In the genomic region with DNA sequence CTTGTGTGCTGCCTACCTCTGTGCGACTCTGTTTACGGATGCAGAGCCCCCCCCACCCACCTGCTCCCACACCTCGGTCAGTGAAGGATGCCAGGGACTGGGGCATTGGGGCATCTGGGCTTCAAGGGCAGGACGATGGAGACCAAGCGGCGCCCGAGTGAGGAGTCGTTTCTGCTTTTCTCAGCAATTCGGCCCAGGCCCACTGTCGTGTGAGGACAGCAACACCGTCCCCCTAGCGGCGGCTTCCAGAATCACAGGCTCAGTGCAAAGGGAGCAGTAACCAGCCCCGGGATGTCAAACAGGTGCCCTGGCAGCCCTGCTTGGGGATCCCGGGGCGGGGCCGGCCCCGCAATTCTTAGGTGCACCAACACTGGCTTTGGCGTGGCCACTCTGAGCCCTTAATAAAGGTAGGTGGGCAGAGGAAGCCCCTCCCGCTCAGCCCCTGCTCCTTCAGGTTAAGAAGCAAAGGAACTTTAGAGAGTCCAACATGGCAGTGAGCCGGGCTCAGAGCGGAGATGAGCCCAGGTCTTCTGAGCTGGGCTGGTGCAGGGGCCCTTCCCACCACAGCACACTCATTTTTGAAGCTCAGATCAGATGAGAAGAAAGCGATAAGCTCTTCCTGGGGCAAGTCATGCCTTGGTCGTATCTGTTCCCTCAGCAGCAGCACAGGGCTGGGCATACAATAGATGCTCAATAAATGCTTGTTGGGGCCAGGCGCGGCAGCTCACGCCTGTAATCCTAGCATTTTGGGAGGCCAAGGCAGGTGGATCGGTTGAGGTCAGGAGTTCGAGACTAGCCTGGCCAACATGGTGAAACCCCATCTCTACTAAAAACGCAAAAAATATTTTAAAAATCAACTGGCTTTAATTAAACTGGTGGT, we compare ENCODE assay signal across 8 cellular contexts. TPM values are rescaled to one million over a fixed set of nuclear protein-coding genes. Genes with fewer than 3 reads are reported as not detected.
A peak's percentile ranks its signal among the peaks of the same experiment; 100 is the strongest.
DNase-seq lines count a peak whose midpoint lies in the region; ATAC-seq, FAIRE-seq and TF ChIP-seq lines count a peak whose summit lies in the region.

No MANE protein-coding gene starts in this region.

- intact Hi-C loops in CD8-positive, alpha-beta T cell (cut with DNase I, micrococcal nuclease) = no loop called here
- intact Hi-C loops in HCT116 (cut with micrococcal nuclease) (loop anchor here (5.0 kb wide), 1 partner anchor 454 kb away; no protein-coding TSS in a partner anchor), HepG2 (cut with micrococcal nuclease; ENCODE audit: unreplicated experiment) (loop anchor here (10.0 kb wide), 1 partner anchor 96 kb away; no protein-coding TSS in a partner anchor)

- RAD21 ChIA-PET in HCT116 (lab: Charles Lee; ENCODE audit: low non-redundant PET in 1 of 2, low total read pairs in 2 of 2, uncharacterized antibody in 2 of 2, unreplicated experiment in 2 of 2) = no interaction called here

- DNase-seq in CD8-positive, alpha-beta T cell = peak; percentile 62 to 84 (median 76)
- DNase-seq in HCT116 (ENCODE audit: low read depth, low spot score) = peak; percentile 71
- DNase-seq in NCI-H2227 (lab: John Stamatoyannopoulos, UW; ENCODE audit: unreplicated experiment) = peak; percentile 88
- DNase-seq in activated CD4-positive, alpha-beta T cell treated with anti-CD3 and anti-CD28 coated beads for 24 hours (ENCODE audit: low read depth in 2 of 2) = peak; percentile 85 to 87
- DNase-seq in choroid plexus epithelial cell (ENCODE audit: low read depth) = peak; percentile 77
- DNase-seq in HepG2 (ENCODE audit: low spot score) = peak; percentile 56
- DNase-seq in stimulated activated CD4-positive, alpha-beta T cell treated with anti-CD3 and anti-CD28 coated beads, TNF-alpha, amount 100 ng/mL, for 1 hour (ENCODE audit: low read depth in 3 of 3, low spot score in 1 of 3) = peak; percentile 35 to 81 (median 57)

- peak; percentile 68 for TF ChIP-seq CTCF in CD8-positive, alpha-beta T cell (IDR thresholded peaks at IDR 0.05)
- peak; percentile 52 to 94 (median 83) for TF ChIP-seq CTCF in HCT116 (IDR thresholded peaks at IDR 0.05 in 2 of 3, conservative IDR thresholded peaks at IDR 0.05 in 1 of 3; ENCODE audit: borderline replicate concordance in 1 of 3, insufficient read depth in 1 of 3, low read depth in 2 of 3, low read length in 2 of 3)
- TF ChIP-seq CTCF in choroid plexus epithelial cell (conservative IDR thresholded peaks at IDR 0.05; ENCODE audit: low read depth, low read length) = peak; percentile 86
- TF ChIP-seq CTCF in HepG2 (CRISPR knock-in tag; IDR thresholded peaks at IDR 0.05) = peak; percentile 83

- H3K27ac ChIP-seq in CD8-positive, alpha-beta T cell (ENCODE audit: low read depth, low read length) = no peak overlapping the region
- H3K27ac ChIP-seq in HCT116 (ENCODE audit: low read depth, low read length) (no peak overlapping the region), HepG2 (ENCODE audit: extremely low read length, insufficient read depth, low read length) (no peak overlapping the region)

- in situ Hi-C loops in HepG2 (cut with HindIII; ENCODE audit: extremely low pct_ligation_motif_present, low pct_unique_long_range_greater_than_20kb) = no loop called here

- TF ChIP-seq RAD21 in HCT116 (IDR thresholded peaks at IDR 0.05; ENCODE audit: low read depth) (peak; percentile 65), HepG2 (CRISPR knock-in tag; IDR thresholded peaks at IDR 0.05) (peak; percentile 47; the same call in 1 of the 2 replicates)

- POLR2A ChIA-PET in CD8-positive, alpha-beta T cell (lab: Charles Lee) = no interaction called here
- POLR2A ChIA-PET in HCT116 (lab: Charles Lee) (no interaction called here), HepG2 (lab: Yijun Ruan, JAX) (no interaction called here)

- no peak for FAIRE-seq in HepG2 (lab: Jason Lieb, UNC)

- H2AFZ ChIP-seq in HCT116 (ENCODE audit: low read depth, low read length, poor library complexity, severe bottlenecking) (peak overlapping the region; percentile 41), HepG2 (ENCODE audit: low read length) (no peak overlapping the region)

- peak overlapping the region; percentile 43 for H3K4me2 ChIP-seq in HCT116 (ENCODE audit: low read length)
- H3K4me2 ChIP-seq in HepG2 (ENCODE audit: low read depth, low read length) = peak overlapping the region; percentile 39

- WGBS in HepG2 (ENCODE audit: low lambda C conversion rate) = 47% methylated on average over 15 of the region's 30 CpGs

- ATAC-seq in CD8-positive, alpha-beta T cell = peak; percentile 81
- peak; percentile 100 for ATAC-seq in HCT116
- ATAC-seq in HepG2 = peak; percentile 93
- no peak for ATAC-seq in HG03378 (IDR thresholded peaks at IDR 0.05; ENCODE audit: unreplicated experiment)

- peaks cover 13% of the 10 kb centered on the region for H3K4me1 ChIP-seq in CD8-positive, alpha-beta T cell (ENCODE audit: insufficient read depth, low read length)
- H3K4me1 ChIP-seq in HCT116 (ENCODE audit: control insufficient read depth in 1 of 2, insufficient read depth in 2 of 2, low read length in 2 of 2) = peaks cover 2 to 7% of the 10 kb centered on the region in 2 experiments; a peak in 2 of 4 replicates
- peaks cover 21% of the 10 kb centered on the region for H3K4me1 ChIP-seq in HepG2 (ENCODE audit: insufficient read depth, low read length)

- H3K4me1 Mint-ChIP-seq in CD8-positive, alpha-beta T cell (ENCODE audit: low read depth) = peaks cover 11% of the 10 kb centered on the region

- H3K9me3 ChIP-seq in CD8-positive, alpha-beta T cell (ENCODE audit: low read length) = no peaks in the 10 kb centered on the region
- H3K9me3 ChIP-seq in HCT116 (ENCODE audit: control insufficient read depth in 1 of 2, insufficient read depth in 1 of 2, low read depth in 1 of 2, low read length in 2 of 2) (no peaks in the 10 kb centered on the region), HepG2 (ENCODE audit: low read length) (no peaks in the 10 kb centered on the region)

- no TSS peak for BruUV-seq in HCT116 (replicated peaks; lab: Mats Ljungman, UMichigan)
- no TSS peak for BruUV-seq in HepG2 (replicated peaks; lab: Mats Ljungman, UMichigan)

- H3K27ac Mint-ChIP-seq in CD8-positive, alpha-beta T cell = no peak overlapping the region

- H3K79me2 ChIP-seq in HCT116 (ENCODE audit: insufficient read depth, low read length) = no peaks in the 10 kb centered on the region
- H3K79me2 ChIP-seq in HepG2 (ENCODE audit: insufficient read depth, low read length) = no peaks in the 10 kb centered on the region

- H3K9ac ChIP-seq in HCT116 (ENCODE audit: low read length) (no peak overlapping the region), HepG2 (ENCODE audit: insufficient read depth, low read depth, low read length) (no peak overlapping the region)

- no peaks in the 10 kb centered on the region for H3K9me3 Mint-ChIP-seq in CD8-positive, alpha-beta T cell

- no peaks in the 10 kb centered on the region for H4K20me1 ChIP-seq in HCT116 (ENCODE audit: insufficient read depth)
- no peaks in the 10 kb centered on the region for H4K20me1 ChIP-seq in HepG2 (ENCODE audit: insufficient read depth, low read length)

- no peak for TF ChIP-seq EP300 in HepG2 (IDR thresholded peaks at IDR 0.05; ENCODE audit: low read depth in 2 of 2, low read length in 2 of 2)
- no peak for TF ChIP-seq EP300 in HepG2 (CRISPR knock-in tag; IDR thresholded peaks at IDR 0.05; ENCODE audit: borderline replicate concordance)

- H3K36me3 Mint-ChIP-seq in CD8-positive, alpha-beta T cell = no peaks in the 10 kb centered on the region

- no peaks in the 10 kb centered on the region for H3K9me2 ChIP-seq in HCT116 (ENCODE audit: insufficient read depth)

- H3K27me3 Mint-ChIP-seq in CD8-positive, alpha-beta T cell (ENCODE audit: low read depth) = peaks cover 6% of the 10 kb centered on the region

- no peaks in the 10 kb centered on the region for H3K36me3 ChIP-seq in CD8-positive, alpha-beta T cell (ENCODE audit: insufficient read depth, low read length)
- no peaks in the 10 kb centered on the region for H3K36me3 ChIP-seq in HCT116 (ENCODE audit: control insufficient read depth in 1 of 2, insufficient read depth in 2 of 2, low read length in 2 of 2)
- H3K36me3 ChIP-seq in HepG2 (replicated peaks in 1 of 2; ENCODE audit: control insufficient read depth in 1 of 2, insufficient read depth in 2 of 2, low read length in 2 of 2) = no peaks in the 10 kb centered on the region

- no peaks in the 10 kb centered on the region for H3K27me3 ChIP-seq in CD8-positive, alpha-beta T cell (ENCODE audit: insufficient read depth, low read length)
- H3K27me3 ChIP-seq in HCT116 (ENCODE audit: insufficient read depth, low read length) (no peaks in the 10 kb centered on the region), HepG2 (ENCODE audit: control insufficient read depth in 1 of 2, insufficient read depth in 2 of 2, low read length in 2 of 2) (peaks cover 3 to 38% of the 10 kb centered on the region in 2 experiments)

- TF ChIP-seq POLR2A in HCT116 (IDR thresholded peaks at IDR 0.05; ENCODE audit: borderline replicate concordance, extremely low read depth, insufficient read depth, insufficient read length) (no peak), HepG2 (IDR thresholded peaks at IDR 0.05; ENCODE audit: insufficient read depth in 1 of 2, low read depth in 2 of 2, low read length in 2 of 2) (no peak)

- CTCF ChIA-PET in CD8-positive, alpha-beta T cell (lab: Charles Lee) = interaction anchor here (0.6 to 1.8 kb wide), 6 partner anchors 10 to 570 kb away, joined by 3 to 4 read pairs (median 3); no protein-coding TSS in a partner anchor
- CTCF ChIA-PET in HCT116 (lab: Charles Lee) (interaction anchor here (0.8 to 1.3 kb wide), 2 partner anchors 17 to 19 kb away, joined by 3 read pairs; no protein-coding TSS in a partner anchor), HepG2 (lab: Yijun Ruan, JAX; ENCODE audit: low intra/inter-chr PET ratio, low total read pairs) (no interaction called here)

- H3K4me3 ChIP-seq in CD8-positive, alpha-beta T cell (ENCODE audit: low read depth, low read length) = no peak overlapping the region
- no peak overlapping the region for H3K4me3 ChIP-seq in HCT116 (replicated peaks in 1 of 2; ENCODE audit: low read depth in 1 of 2, low read length in 2 of 2)
- no peak overlapping the region for H3K4me3 ChIP-seq in choroid plexus epithelial cell (ENCODE audit: low read depth, low read length)
- H3K4me3 ChIP-seq in HepG2 (replicated peaks in 1 of 3; ENCODE audit: insufficient read depth in 1 of 3, low read depth in 2 of 3, low read length in 3 of 3) = no peak overlapping the region; a peak in 1 of 6 replicates

- no peak overlapping the region for H3K4me3 Mint-ChIP-seq in CD8-positive, alpha-beta T cell

RNA-seq across cellular contexts. Expression of a gene that starts 51.3 kb away (rescaled TPM):
- 100 to 1,000 TPM; 125 to 131 TPM for total RNA-seq in CD8-positive, alpha-beta T cell
- 155 TPM for total RNA-seq in HCT116 (2021; ENCODE audit: unreplicated experiment)
- 81.8 and 102 TPM in 2 replicates for polyA plus RNA-seq in HCT116 (2012)
- 62.4 and 159 TPM in 2 replicates for total RNA-seq in HepG2 (2016; rRNA removed; fragmentation: Illumina TruSeq; extraction: Trizol)
- total RNA-seq in HepG2 (2016; cell fraction: cytosol; rRNA removed; fragmentation: Illumina TruSeq; extraction: Trizol; ENCODE audit: low read depth) = 18.0 and 22.2 TPM in 2 replicates
- total RNA-seq in HepG2 (2016; cell fraction: insoluble cytoplasmic fraction; rRNA removed; fragmentation: Illumina TruSeq; extraction: Trizol) = 61.9 and 166 TPM in 2 replicates
- total RNA-seq in HepG2 (2016; cell fraction: membrane; rRNA removed; fragmentation: Illumina TruSeq; extraction: Trizol) = 44.5 and 57.9 TPM in 2 replicates
- total RNA-seq in HepG2 (2016; cell fraction: nucleus; rRNA removed; fragmentation: Illumina TruSeq; extraction: Trizol) = 75.1 and 75.6 TPM in 2 replicates
- polyA plus RNA-seq in HepG2 (2011; rRNA removed) = 78.1 and 93.0 TPM in 2 replicates
- polyA plus RNA-seq in HepG2 (2011; cell fraction: cytosol; rRNA removed) = 52.7 and 80.2 TPM in 2 replicates
- polyA plus RNA-seq in HepG2 (2011; cell fraction: nucleus; rRNA removed) = 205 and 230 TPM in 2 replicates
- polyA plus RNA-seq in HepG2 (2012) = 127 and 172 TPM in 2 replicates
- 10.2 and 11.3 TPM in 2 replicates for polyA plus RNA-seq in HepG2 (2016; cell fraction: cytosol; fragmentation: Illumina TruSeq; extraction: Trizol; ENCODE audit: low read depth)
- polyA plus RNA-seq in HepG2 (2016; cell fraction: insoluble cytoplasmic fraction; fragmentation: Illumina TruSeq; extraction: Trizol; ENCODE audit: low read depth) = 370 and 411 TPM in 2 replicates
- polyA plus RNA-seq in HepG2 (2016; cell fraction: membrane; fragmentation: Illumina TruSeq; extraction: Trizol; ENCODE audit: low read depth) = 38.9 and 43.1 TPM in 2 replicates
- polyA plus RNA-seq in HepG2 (2016; cell fraction: nucleus; fragmentation: Illumina TruSeq; extraction: Trizol; ENCODE audit: insufficient read depth, low read depth) = 236 and 265 TPM in 2 replicates
- 37.3 and 69.3 TPM in 2 replicates for polyA minus RNA-seq in HepG2 (2011; rRNA and poly(A)+ RNA removed; ENCODE audit: low replicate concordance)
- 75.8 and 85.2 TPM in 2 replicates for polyA minus RNA-seq in HepG2 (2011; cell fraction: cytosol; rRNA and poly(A)+ RNA removed)
- polyA minus RNA-seq in HepG2 (2011; cell fraction: nucleus; rRNA and poly(A)+ RNA removed) = 227 and 240 TPM in 2 replicates

Comparison
In these comparisons a context has a peak if more than half of its experiments do, and no peak if none do; other contexts are left out.
1. intact Hi-C loops: an anchor here in HCT116 (5.0 kb wide) and HepG2 (10.0 kb wide); none called in CD8-positive, alpha-beta T cell.